ENCODE assay signal across 31 cellular contexts in genomic region chr17:60627113-60627512, GRCh38.
"Had no signal": no experiment of that assay in that cellular context is flagged by ENCODE, and none has a peak within 500 bp of the region (broad histone marks: within the 10 kb centered on the region; RNA-seq: fewer than 3 reads in every experiment).

No MANE protein-coding gene starts in this region.

- ATAC-seq: activated CD8-positive, alpha-beta T cell treated with anti-CD3 and anti-CD28 coated beads for 36 hours; activated T-cell treated with anti-CD3 and anti-CD28 coated beads, Interleukin-2, amount 50 U/mL, for 4 hours; activated T-helper 17 cell treated with anti-CD3 and anti-CD28 coated beads, Interleukin-2, amount 50 U/mL, for 72 hours; effector memory CD8-positive, alpha-beta T cell; left cardiac atrium; sciatic nerve; stimulated activated memory B cell treated with anti-CD40 and anti-IgM and Interleukin-4, amounts not matched to agents 10 μg/mL and 1 μg/mL and 100 μg/mL, for 72 hours had no signal

- H3K9me3 ChIP-seq: neutrophil, prostate gland, tibial nerve had no signal

- FAIRE-seq: astrocyte, keratinocyte had no signal

- H3K27me3 ChIP-seq: neutrophil, tibial nerve had no signal

- H3K27me3 Mint-ChIP-seq: activated CD8-positive, alpha-beta T cell treated with anti-CD3 and anti-CD28 coated beads for 36 hours; activated T-helper 17 cell treated with anti-CD3 and anti-CD28 coated beads, Interleukin-2, amount 50 U/mL, for 72 hours; effector memory CD8-positive, alpha-beta T cell; naive B cell; stimulated activated memory B cell treated with anti-CD40 and anti-IgM and Interleukin-4, amounts not matched to agents 10 μg/mL and 1 μg/mL and 100 μg/mL, for 72 hours had no signal

- H3K27ac Mint-ChIP-seq: activated CD8-positive, alpha-beta T cell treated with anti-CD3 and anti-CD28 coated beads for 36 hours; activated T-helper 17 cell treated with anti-CD3 and anti-CD28 coated beads, Interleukin-2, amount 50 U/mL, for 72 hours; effector memory CD8-positive, alpha-beta T cell; nephron progenitor cell; stimulated activated memory B cell treated with anti-CD40 and anti-IgM and Interleukin-4, amounts not matched to agents 10 μg/mL and 1 μg/mL and 100 μg/mL, for 72 hours had no signal

- H3K27ac ChIP-seq: neutrophil, prostate gland, skin epidermis, tibial nerve had no signal

- H3K4me3 Mint-ChIP-seq: activated CD8-positive, alpha-beta T cell treated with anti-CD3 and anti-CD28 coated beads for 36 hours; activated T-cell treated with anti-CD3 and anti-CD28 coated beads, Interleukin-2, amount 50 U/mL, for 4 hours; activated T-helper 17 cell treated with anti-CD3 and anti-CD28 coated beads, Interleukin-2, amount 50 U/mL, for 72 hours; effector memory CD8-positive, alpha-beta T cell; naive B cell; nephron progenitor cell; stimulated activated memory B cell treated with anti-CD40 and anti-IgM and Interleukin-4, amounts not matched to agents 10 μg/mL and 1 μg/mL and 100 μg/mL, for 72 hours had no signal

- H3K4me1 ChIP-seq: prostate gland had no signal

- H3K9me3 Mint-ChIP-seq: activated CD8-positive, alpha-beta T cell treated with anti-CD3 and anti-CD28 coated beads for 36 hours; activated T-cell treated with anti-CD3 and anti-CD28 coated beads, Interleukin-2, amount 50 U/mL, for 4 hours; activated T-helper 17 cell treated with anti-CD3 and anti-CD28 coated beads, Interleukin-2, amount 50 U/mL, for 72 hours; effector memory CD8-positive, alpha-beta T cell; naive B cell; stimulated activated memory B cell treated with anti-CD40 and anti-IgM and Interleukin-4, amounts not matched to agents 10 μg/mL and 1 μg/mL and 100 μg/mL, for 72 hours had no signal

- DNase-seq: activated CD4-positive, alpha-beta T cell treated with anti-CD3 and anti-CD28 coated beads for 1 hour; activated CD4-positive, alpha-beta T cell treated with anti-CD3 and anti-CD28 coated beads, Interleukin-2, amount 50 U/mL, for 1 hour; activated CD8-positive, alpha-beta T cell treated with anti-CD3 and anti-CD28 coated beads for 36 hours; activated gamma-delta T cell treated with Interleukin-2 at 50 U/mL for 16 hours; activated naive CD4-positive, alpha-beta T cell treated with anti-CD3 and anti-CD28 coated beads, Interleukin-2, amount 50 U/mL, for 16 hours; activated T-cell treated with anti-CD3 and anti-CD28 coated beads, Interleukin-2, amount 50 U/mL, for 4 hours; amniotic stem cell; caudate nucleus; cortex of kidney; effector memory CD8-positive, alpha-beta T cell; erythroblast; head of caudate nucleus; hippocampal formation; left cardiac atrium; mammary epithelial cell; naive B cell; nephron progenitor cell; retina; stimulated activated CD4-positive, alpha-beta T cell treated with anti-CD3 and anti-CD28 coated beads, Interleukin-12 subunit alpha, Interleukin-12 subunit beta, amount 100 ng/mL, for 4 hours; stimulated activated CD4-positive, alpha-beta T cell treated with anti-CD3 and anti-CD28 coated beads, Interleukin-4, amount 100 ng/mL, for 24 hours; stimulated activated CD8-positive, alpha-beta memory T cell treated with anti-CD3 and anti-CD28 coated beads, Interleukin-4, amount 100 ng/mL, for 48 hours; T-helper 2 cell had no signal

- H3K4me3 ChIP-seq: prostate gland, skin epidermis, tibial nerve had no signal

- H3K36me3 ChIP-seq: prostate gland had no signal

- H3K4me1 Mint-ChIP-seq: activated T-helper 17 cell treated with anti-CD3 and anti-CD28 coated beads, Interleukin-2, amount 50 U/mL, for 72 hours; nephron progenitor cell had no signal
